Comparison of ENCODE assay signal across 8 cellular contexts in the genomic region with DNA sequence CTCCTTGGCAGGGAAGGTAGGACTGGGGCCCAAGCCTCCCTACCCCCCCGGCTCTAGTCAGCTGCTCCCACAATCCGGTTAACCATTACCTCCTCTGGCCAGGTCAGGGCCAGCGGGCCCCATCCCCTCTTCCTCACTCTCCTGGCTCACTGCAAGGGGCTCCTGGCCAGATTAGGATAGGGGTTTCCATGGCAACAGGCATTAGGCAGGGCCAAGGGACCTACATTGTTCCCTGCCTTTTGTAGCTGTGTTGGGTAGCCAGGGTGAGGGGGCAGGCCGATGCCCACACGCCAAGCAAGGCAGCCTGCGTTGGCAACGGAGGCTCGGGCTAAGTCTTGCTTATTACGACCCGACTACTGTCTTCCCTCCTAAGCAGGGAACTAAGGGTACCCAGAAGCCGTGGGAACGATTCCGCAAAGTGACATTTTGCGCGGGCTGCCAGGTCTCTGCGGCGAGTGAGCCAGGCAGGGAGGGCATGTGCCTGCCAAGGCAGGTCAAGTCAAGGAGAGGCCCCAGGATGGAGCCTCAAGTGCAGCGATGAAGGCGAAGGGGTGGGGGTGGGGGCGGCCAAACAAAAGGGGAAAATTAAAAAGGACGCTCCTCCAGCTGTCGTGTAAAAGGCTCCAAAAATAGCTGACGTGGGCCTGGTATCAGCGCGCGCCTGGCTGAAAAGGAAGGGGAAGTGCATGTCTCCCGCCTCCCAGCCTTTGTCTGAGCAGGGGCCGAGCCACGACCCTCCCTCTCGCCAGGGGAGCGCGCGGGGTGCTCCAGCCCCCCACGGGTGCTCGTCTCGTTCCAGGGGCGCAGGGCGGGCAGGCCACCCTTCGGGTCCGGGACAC. TPM values are rescaled to one million over a fixed set of nuclear protein-coding genes. Genes with fewer than 3 reads are reported as not detected.
DNase-seq lines count a peak whose midpoint lies in the region; ATAC-seq and TF ChIP-seq lines count a peak whose summit lies in the region.

No MANE protein-coding gene starts in this region.

- H3K36me3 ChIP-seq in CD8-positive, alpha-beta memory T cell (ENCODE audit: insufficient read depth, low read length) = no peaks in the 10 kb centered on the region
- no peaks in the 10 kb centered on the region for H3K36me3 ChIP-seq in rectal smooth muscle tissue (ENCODE audit: control insufficient read depth, insufficient read depth, low read length)

- in situ Hi-C loops in astrocyte of the cerebellum (cut with HindIII; ENCODE audit: low sequenced_read_pairs) = loop anchor here (5.0 kb wide), 1 partner anchor 41 kb away; no protein-coding TSS in a partner anchor

- peaks cover 50% of the 10 kb centered on the region for H3K4me1 ChIP-seq in CD8-positive, alpha-beta memory T cell (ENCODE audit: insufficient read depth, low read length)
- H3K4me1 ChIP-seq in rectal smooth muscle tissue (ENCODE audit: control insufficient read depth, insufficient read depth, low read length) = peaks cover 49% of the 10 kb centered on the region

- H3K4me1 Mint-ChIP-seq in CD8-positive, alpha-beta memory T cell = peaks cover 55 to 66% (median 63%) of the 10 kb centered on the region in 3 donors

- H3K4me3 ChIP-seq in CD8-positive, alpha-beta memory T cell (ENCODE audit: low read length) = peak overlapping the region; percentile 68
- H3K4me3 ChIP-seq in astrocyte of the cerebellum (ENCODE audit: low read depth, low read length) (peak overlapping the region; percentile 67), rectal smooth muscle tissue (ENCODE audit: low read length) (peak overlapping the region; percentile 76)

- peaks cover 0 to 5% (median 0%) of the 10 kb centered on the region in 3 donors for H3K36me3 Mint-ChIP-seq in CD8-positive, alpha-beta memory T cell

- H3K27me3 Mint-ChIP-seq in CD8-positive, alpha-beta memory T cell = no peaks in the 10 kb centered on the region

- ATAC-seq in GM21825 (IDR thresholded peaks at IDR 0.05; ENCODE audit: unreplicated experiment) = peak; percentile 14
- ATAC-seq in GM19395 (IDR thresholded peaks at IDR 0.05; ENCODE audit: unreplicated experiment) = no peak

- H3K9me3 Mint-ChIP-seq in CD8-positive, alpha-beta memory T cell = no peaks in the 10 kb centered on the region

- POLR2A ChIA-PET in CD8-positive, alpha-beta memory T cell (lab: Charles Lee) = interaction anchor here (2.0 kb wide), 1 partner anchor 132 kb away, joined by 11 read pairs; a partner anchor contains a TSS

- CTCF ChIA-PET in CD8-positive, alpha-beta memory T cell (lab: Charles Lee) = interaction anchor here (1.0 to 1.5 kb wide), 3 partner anchors 14 to 132 kb away, joined by 3 to 8 read pairs (median 4); a partner anchor contains a TSS

- peak overlapping the region; percentile 96 to 100 (median 99) for H3K27ac Mint-ChIP-seq in CD8-positive, alpha-beta memory T cell

- H3K27ac ChIP-seq in CD8-positive, alpha-beta memory T cell (ENCODE audit: low read depth, low read length) = peak overlapping the region; percentile 63
- H3K27ac ChIP-seq in rectal smooth muscle tissue (ENCODE audit: low read depth, low read length) = peak overlapping the region; percentile 95

- peak overlapping the region; percentile 87 to 98 (median 89) for H3K4me3 Mint-ChIP-seq in CD8-positive, alpha-beta memory T cell

- H3K27me3 ChIP-seq in CD8-positive, alpha-beta memory T cell (ENCODE audit: insufficient read depth, low read length, poor library complexity, severe bottlenecking) = no peaks in the 10 kb centered on the region
- H3K27me3 ChIP-seq in rectal smooth muscle tissue (ENCODE audit: control insufficient read depth, insufficient read depth, low read length) = no peaks in the 10 kb centered on the region

- DNase-seq in CD8-positive, alpha-beta memory T cell = peak; percentile 19 to 61 (median 29)
- DNase-seq in NOMO-1 treated with dmso at 0.1 percent for 144 hours (lab: John Stamatoyannopoulos, UW; ENCODE audit: unreplicated experiment) (peak; percentile 60), astrocyte of the cerebellum (ENCODE audit: low read depth) (no peak), hypothalamus (lab: John Stamatoyannopoulos, UW) (peak in 45 of 51 donors; percentile 43 to 93 (median 72)), NK-92 (lab: John Stamatoyannopoulos, UW; ENCODE audit: unreplicated experiment) (no peak)

- TF ChIP-seq CTCF in astrocyte of the cerebellum (IDR thresholded peaks at IDR 0.05; ENCODE audit: low read depth, low read length, missing control alignments) = no peak

- no peaks in the 10 kb centered on the region for H3K9me3 ChIP-seq in CD8-positive, alpha-beta memory T cell (ENCODE audit: low read length)

- H3K9ac ChIP-seq in rectal smooth muscle tissue (ENCODE audit: low read length) = peak overlapping the region; percentile 46

RNA-seq across cellular contexts. Expression of a gene that starts 0.9 kb away (rescaled TPM):
- 10 to 100 TPM; 72.8 to 73.8 TPM for total RNA-seq in CD8-positive, alpha-beta memory T cell
- 148 TPM for polyA plus RNA-seq in CD8-positive, alpha-beta memory T cell

Comparison
In these comparisons a context has a peak if more than half of its experiments do, and no peak if none do; other contexts are left out.
1. DNase-seq: peak in CD8-positive, alpha-beta memory T cell (5 of 5), NOMO-1 treated with dmso at 0.1 percent for 144 hours (single experiment) and hypothalamus (45 of 51); none in astrocyte of the cerebellum (single experiment) and NK-92 (single experiment).
2. Peak in every context shown above with its lines, with median percentiles within 50 percentile points of each other: H3K4me3 ChIP-seq.